ENCODE assay signal across 1 cellular context in genomic region chr2:105186967-105187498, GRCh38.
TF ChIP-seq lines count a peak whose summit lies in the region.

No MANE protein-coding gene starts in this region.

TF ChIP-seq in H1, 55 proteins besides CTCF, POLR2A, EP300 and RAD21 (continued from another document):
- no peak for TF ChIP-seq CHD7 (IDR thresholded peaks at IDR 0.05; ENCODE audit: insufficient replicate concordance, low read length)
- no peak for TF ChIP-seq HDAC6 (IDR thresholded peaks at IDR 0.05; ENCODE audit: low read depth, low read length)
- no peak for TF ChIP-seq RNF2 (IDR thresholded peaks at IDR 0.05; ENCODE audit: borderline replicate concordance, low read depth, low read length, missing control alignments, poor library complexity, severe bottlenecking)
- no peak for TF ChIP-seq SUZ12 (IDR thresholded peaks at IDR 0.05; ENCODE audit: low read length)
- no peak for TF ChIP-seq CEBPB (IDR thresholded peaks at IDR 0.05; ENCODE audit: low read depth, low read length)
- TF ChIP-seq MAX (IDR thresholded peaks at IDR 0.05), result no peak
- TF ChIP-seq NANOG (IDR thresholded peaks at IDR 0.05; ENCODE audit: insufficient read depth, low read depth, low read length, poor library complexity, severe bottlenecking), result no peak
- no peak for TF ChIP-seq FOSL1 (IDR thresholded peaks at IDR 0.05; ENCODE audit: insufficient read depth, low read depth, low read length)
- TF ChIP-seq SIN3A (conservative IDR thresholded peaks at IDR 0.05 in 1 of 2, IDR thresholded peaks at IDR 0.05 in 1 of 2; ENCODE audit: low read depth in 1 of 2, low read length in 2 of 2), result no peak
- no peak for TF ChIP-seq POU5F1 (IDR thresholded peaks at IDR 0.05; ENCODE audit: low read depth, low read length)
- TF ChIP-seq BCL11A (IDR thresholded peaks at IDR 0.05; ENCODE audit: low read depth in 2 of 2, low read length in 2 of 2), result no peak
- no peak for TF ChIP-seq CREB1 (IDR thresholded peaks at IDR 0.05)
TF ChIP-seq in H1: peak in this region for 0.
